In the genomic region with DNA sequence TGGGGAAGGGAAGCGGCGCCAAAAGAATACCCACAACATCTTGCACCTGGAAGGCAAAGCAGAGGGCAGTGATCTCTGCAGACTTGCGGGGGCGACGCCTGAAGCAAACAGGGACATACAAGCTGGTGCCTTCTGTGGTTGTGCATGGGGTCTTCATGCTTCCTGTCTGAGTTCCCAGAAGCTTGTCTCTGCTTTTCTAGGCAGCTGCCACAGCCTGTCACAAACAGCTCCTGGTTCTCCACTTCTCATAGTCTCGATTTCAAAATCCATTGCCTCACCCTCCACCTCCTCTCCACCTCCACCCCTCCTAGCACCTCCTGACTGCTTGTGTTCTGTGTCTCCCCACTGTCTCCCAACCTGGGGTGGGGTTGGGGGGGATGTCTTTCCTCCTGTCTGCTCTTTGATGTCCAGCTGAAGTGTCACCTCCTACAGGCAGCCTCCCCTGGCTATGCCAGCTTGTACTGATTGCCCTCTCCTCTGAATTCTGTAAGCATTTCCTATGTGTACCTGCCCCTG, we compare ENCODE assay signal across 8 cellular contexts. TPM values are rescaled to one million over a fixed set of nuclear protein-coding genes. Genes with fewer than 3 reads are reported as not detected.
DNase-seq lines count a peak whose midpoint lies in the region; ATAC-seq, FAIRE-seq and TF ChIP-seq lines count a peak whose summit lies in the region.

No MANE protein-coding gene starts in this region.

- no peak for TF ChIP-seq CTCF in heart right ventricle (IDR thresholded peaks at IDR 0.05)
- TF ChIP-seq CTCF in SU-DHL-6 (IDR thresholded peaks at IDR 0.05; ENCODE audit: insufficient read depth, low read length, poor library complexity, severe bottlenecking), result no peak
- TF ChIP-seq CTCF in vagina (IDR thresholded peaks at IDR 0.05), result no peak

- H3K4me2 ChIP-seq in SU-DHL-6 (ENCODE audit: low read depth, low read length, poor library complexity, severe bottlenecking), result peak overlapping the region; percentile 63

- intact Hi-C loops in heart right ventricle (cut with DNase I), result loop anchor here in 4 of 10 donors (2.0 to 10.0 kb wide), 4 partner anchors 52 to 92 kb away; no protein-coding TSS in a partner anchor
- intact Hi-C loops in left cardiac atrium (cut with DNase I), result loop anchor here in 1 of 2 donors (5.0 kb wide), 1 partner anchor 69 kb away; no protein-coding TSS in a partner anchor
- intact Hi-C loops in vagina (cut with DNase I), result no loop called here

- no peak for DNase-seq in heart right ventricle
- no peak for DNase-seq in left cardiac atrium
- peak; percentile 57 for DNase-seq in left kidney (ENCODE audit: low read depth, low spot score)
- no peak for DNase-seq in vagina (ENCODE audit: extremely low spot score in 2 of 2)
- DNase-seq in inferior parietal cortex (ENCODE audit: extremely low spot score), result no peak
- DNase-seq in NCI-H2227 (lab: John Stamatoyannopoulos, UW; ENCODE audit: unreplicated experiment), result no peak
- DNase-seq in frontal cortex (ENCODE audit: low spot score in 2 of 2), result no peak

- ATAC-seq in heart right ventricle (peak in 1 of 8 donors; percentile 3), left cardiac atrium (no peak)

- H4K20me1 ChIP-seq in SU-DHL-6 (ENCODE audit: low read depth, low read length), result no peaks in the 10 kb centered on the region

- H3K27me3 ChIP-seq in heart right ventricle (peaks cover 0 to 30% (median 19%) of the 10 kb centered on the region in 7 donors), SU-DHL-6 (ENCODE audit: low read length) (no peaks in the 10 kb centered on the region), vagina (no peaks in the 10 kb centered on the region)

- no peaks in the 10 kb centered on the region for H3F3A ChIP-seq in SU-DHL-6 (ENCODE audit: insufficient read depth)

- H3K9me2 ChIP-seq in SU-DHL-6 (replicated peaks; ENCODE audit: insufficient read depth, low read length), result no peaks in the 10 kb centered on the region

- no peak for TF ChIP-seq POLR2A in vagina (IDR thresholded peaks at IDR 0.05)

- H3K4me3 ChIP-seq in heart right ventricle (peak overlapping the region in 9 of 10 donors; percentile 40 to 62 (median 54)), SU-DHL-6 (ENCODE audit: insufficient read depth, low read length, poor library complexity, severe bottlenecking) (peak overlapping the region; percentile 29), vagina (peak overlapping the region; percentile 38 to 43)

- no peaks in the 10 kb centered on the region for H3K79me2 ChIP-seq in SU-DHL-6 (ENCODE audit: insufficient read depth, low read length)

- no peaks in the 10 kb centered on the region for H3K36me3 ChIP-seq in heart right ventricle
- no peaks in the 10 kb centered on the region for H3K36me3 ChIP-seq in SU-DHL-6 (ENCODE audit: low read length)
- H3K36me3 ChIP-seq in vagina, result no peaks in the 10 kb centered on the region

- H3K9me3 ChIP-seq in heart right ventricle, result peaks cover 0 to 9% (median 0%) of the 10 kb centered on the region in 11 donors
- H3K9me3 ChIP-seq in SU-DHL-6 (ENCODE audit: insufficient read depth, low read length), result no peaks in the 10 kb centered on the region
- H3K9me3 ChIP-seq in vagina, result no peaks in the 10 kb centered on the region

- peaks cover 8 to 40% (median 17%) of the 10 kb centered on the region in 9 donors for H3K4me1 ChIP-seq in heart right ventricle
- H3K4me1 ChIP-seq in vagina, result peaks cover 33% of the 10 kb centered on the region

- H3K9ac ChIP-seq in SU-DHL-6 (ENCODE audit: low read length), result peak overlapping the region; percentile 28; the same call in 1 of the 2 replicates

- peak overlapping the region; percentile 73 for H2AFZ ChIP-seq in SU-DHL-6 (ENCODE audit: low read depth, low read length, severe bottlenecking)

- FAIRE-seq in frontal cortex (lab: Jason Lieb, UNC), result no peak

- peak overlapping the region in 1 of 10 donors; percentile 2 for H3K27ac ChIP-seq in heart right ventricle
- H3K27ac ChIP-seq in SU-DHL-6 (ENCODE audit: low read depth, low read length), result no peak overlapping the region
- no peak overlapping the region for H3K27ac ChIP-seq in vagina

- WGBS in heart right ventricle, 2 donors, result 27 to 37% methylated on average over 6 of the region's 6 CpGs

RNA-seq across cellular contexts. Expression of gene PROC, which starts 1.7 kb away (rescaled TPM):
- not detected for total RNA-seq in heart right ventricle
- not detected for polyA plus RNA-seq in heart right ventricle
- not detected for total RNA-seq in left cardiac atrium
- not detected for total RNA-seq in vagina
- not detected for total RNA-seq in frontal cortex

RNA-seq across cellular contexts. Expression of gene MAP3K2, which starts 28.8 kb away (rescaled TPM):
- total RNA-seq in heart right ventricle (10 to 100 TPM; 20.8 to 30.9 (median 26.4) TPM), left cardiac atrium (10 to 100 TPM; 29.3 to 31.2 TPM), vagina (36.6 TPM), frontal cortex (37.9 TPM)
- polyA plus RNA-seq in heart right ventricle, result 1 to 10 TPM; 2.9 to 8.8 TPM
